ENCODE assay signal across 2 cellular contexts in the genomic region with DNA sequence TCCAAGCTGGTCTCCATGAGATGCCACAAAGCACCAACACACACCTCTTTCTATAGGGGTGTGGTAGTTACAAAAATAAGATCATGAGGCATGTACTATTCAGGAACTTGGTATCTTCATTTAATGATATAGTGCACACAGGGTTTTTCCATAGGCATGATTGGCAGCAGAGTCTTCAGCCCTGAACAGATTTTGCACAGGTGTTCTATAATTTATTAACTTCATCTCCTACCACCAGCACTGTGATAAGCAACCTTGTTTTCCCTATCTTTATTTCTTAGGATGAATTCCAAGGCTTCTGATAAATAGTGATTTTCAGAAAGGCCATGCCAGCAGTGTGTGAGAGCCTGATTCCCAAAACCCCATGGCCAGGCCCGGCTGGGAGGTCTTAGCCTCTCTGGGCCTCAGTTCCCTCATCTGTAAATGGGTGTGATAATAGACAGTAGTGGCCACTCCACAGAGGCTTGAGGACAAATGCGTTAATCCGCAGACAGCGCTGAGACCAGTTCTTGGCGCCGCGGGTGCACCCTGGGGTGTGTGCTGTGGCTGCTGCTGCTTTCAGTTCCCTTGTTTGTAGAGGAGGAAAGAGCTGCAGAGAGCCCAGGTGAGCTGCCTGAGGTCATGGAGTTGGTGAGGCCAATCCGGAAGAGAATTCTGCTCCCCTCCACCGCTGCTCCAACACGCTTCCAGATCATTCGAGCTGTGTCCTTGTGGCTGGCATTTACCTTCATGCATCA.
TF ChIP-seq lines count a peak whose summit lies in the region.

No MANE protein-coding gene starts in this region.

TF ChIP-seq in HepG2, 621 proteins besides CTCF, POLR2A, EP300 and RAD21:
- no peak for TF ChIP-seq CCDC6 (CRISPR knock-in tag; IDR thresholded peaks at IDR 0.05)
- no peak for TF ChIP-seq RFXANK (CRISPR knock-in tag; IDR thresholded peaks at IDR 0.05)
- no peak for TF ChIP-seq MZF1 (CRISPR knock-in tag; IDR thresholded peaks at IDR 0.05; ENCODE audit: borderline replicate concordance)
- peak; percentile 49 for TF ChIP-seq AGO2 (optimal IDR thresholded peaks at IDR 0.05; ENCODE audit: low read depth, low read length)
- no peak for TF ChIP-seq ZNF781 (CRISPR knock-in tag; IDR thresholded peaks at IDR 0.05; ENCODE audit: borderline replicate concordance, not compliant biosample characterization)
- peak; percentile 26; the same call in 1 of the 2 replicates for TF ChIP-seq ZNF629 (CRISPR knock-in tag; conservative IDR thresholded peaks at IDR 0.05)
- TF ChIP-seq HOXA3 (CRISPR knock-in tag; IDR thresholded peaks at IDR 0.05) = no peak
- no peak for TF ChIP-seq SMYD3 (CRISPR knock-in tag; IDR thresholded peaks at IDR 0.05)
- TF ChIP-seq HCFC1 (IDR thresholded peaks at IDR 0.05; ENCODE audit: low read depth, low read length) = no peak
- no peak for TF ChIP-seq MAF1 (CRISPR knock-in tag; IDR thresholded peaks at IDR 0.05; ENCODE audit: borderline replicate concordance)
- TF ChIP-seq RBM22 (optimal IDR thresholded peaks at IDR 0.05; ENCODE audit: low read length) = peak; percentile 14
- TF ChIP-seq SPEN (CRISPR knock-in tag; IDR thresholded peaks at IDR 0.05; ENCODE audit: low read depth) = no peak
- TF ChIP-seq ZIK1 (CRISPR knock-in tag; IDR thresholded peaks at IDR 0.05; ENCODE audit: borderline replicate concordance, low read depth) = no peak
- no peak for TF ChIP-seq PREB (CRISPR knock-in tag; IDR thresholded peaks at IDR 0.05)
- TF ChIP-seq DR1 (CRISPR knock-in tag; IDR thresholded peaks at IDR 0.05) = no peak
- no peak for TF ChIP-seq AFF4 (CRISPR knock-in tag; IDR thresholded peaks at IDR 0.05)
- no peak for TF ChIP-seq ZNF446 (CRISPR knock-in tag; IDR thresholded peaks at IDR 0.05)
- TF ChIP-seq GLI4 (CRISPR knock-in tag; IDR thresholded peaks at IDR 0.05; ENCODE audit: borderline replicate concordance) = no peak
- TF ChIP-seq RELA (CRISPR knock-in tag; IDR thresholded peaks at IDR 0.05) = no peak

TF ChIP-seq in SK-N-SH, 30 proteins besides CTCF, POLR2A, EP300 and RAD21:
- TF ChIP-seq FOSL2 (IDR thresholded peaks at IDR 0.05; ENCODE audit: borderline replicate concordance, low read depth) (no peak), NRF1 (IDR thresholded peaks at IDR 0.05; ENCODE audit: low read depth, low read length) (no peak), PBX3 (IDR thresholded peaks at IDR 0.05) (no peak), RFX5 (IDR thresholded peaks at IDR 0.05; ENCODE audit: low read length) (no peak), ZBTB33 (IDR thresholded peaks at IDR 0.05; ENCODE audit: borderline replicate concordance, low read depth) (no peak), GABPA (IDR thresholded peaks at IDR 0.05; ENCODE audit: low read depth) (no peak), TAF1 (IDR thresholded peaks at IDR 0.05; ENCODE audit: borderline replicate concordance, low read depth, low read length) (no peak), ELF1 (IDR thresholded peaks at IDR 0.05) (no peak), CHD2 (IDR thresholded peaks at IDR 0.05; ENCODE audit: low read length, partially characterized antibody) (no peak), SIN3A (IDR thresholded peaks at IDR 0.05; ENCODE audit: borderline replicate concordance, low read depth, low read length) (no peak), IRF3 (IDR thresholded peaks at IDR 0.05; ENCODE audit: low read depth, low read length) (no peak), NFIC (IDR thresholded peaks at IDR 0.05; ENCODE audit: borderline replicate concordance) (no peak), YY1 (IDR thresholded peaks at IDR 0.05; ENCODE audit: low read depth) (no peak)
- TF ChIP-seq, protein P1, sequence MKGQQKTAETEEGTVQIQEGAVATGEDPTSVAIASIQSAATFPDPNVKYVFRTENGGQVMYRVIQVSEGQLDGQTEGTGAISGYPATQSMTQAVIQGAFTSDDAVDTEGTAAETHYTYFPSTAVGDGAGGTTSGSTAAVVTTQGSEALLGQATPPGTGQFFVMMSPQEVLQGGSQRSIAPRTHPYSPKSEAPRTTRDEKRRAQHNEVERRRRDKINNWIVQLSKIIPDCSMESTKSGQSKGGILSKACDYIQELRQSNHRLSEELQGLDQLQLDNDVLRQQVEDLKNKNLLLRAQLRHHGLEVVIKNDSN (IDR thresholded peaks at IDR 0.05; ENCODE audit: borderline replicate concordance, low read depth) = no peak
